ENCODE assay signal across 12 cellular contexts in the genomic region with DNA sequence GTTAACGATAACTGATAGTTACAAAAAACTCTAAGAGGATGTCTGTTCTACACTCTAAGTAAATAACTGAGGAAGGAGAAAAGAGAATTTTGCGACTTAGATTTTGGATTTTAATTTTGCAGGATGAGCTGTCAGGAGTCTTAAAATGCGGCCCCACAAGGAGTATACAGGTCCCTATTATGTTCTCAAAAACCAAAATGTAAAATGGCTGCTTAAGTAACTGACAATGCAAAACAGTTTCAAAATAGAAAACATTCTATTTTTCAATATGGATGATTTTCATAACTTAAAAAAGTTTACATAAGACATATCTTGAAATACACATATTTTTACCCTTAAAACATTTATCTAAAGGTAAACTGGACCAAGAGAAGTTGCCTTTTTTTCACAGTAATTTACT.
DNase-seq lines count a peak whose midpoint lies in the region; TF ChIP-seq lines count a peak whose summit lies in the region.
"Had no signal": no experiment of that assay in that cellular context is flagged by ENCODE, and none has a peak within 500 bp of the region (broad histone marks: within the 10 kb centered on the region; RNA-seq: fewer than 3 reads in every experiment).

No MANE protein-coding gene starts in this region.

- H3K27ac Mint-ChIP-seq in activated T-cell treated with anti-CD3 and anti-CD28 coated beads, Interleukin-2, amount 50 U/mL, for 24 hours: peak overlapping the region; percentile 99

- peak overlapping the region; percentile 98 for H3K27ac ChIP-seq in effector memory CD4-positive, alpha-beta T cell (ENCODE audit: insufficient read depth, low read length, poor library complexity, severe bottlenecking)
- no peak overlapping the region for H3K27ac ChIP-seq in tibial artery

- peaks cover 80% of the 10 kb centered on the region for H3K36me3 Mint-ChIP-seq in activated T-cell treated with anti-CD3 and anti-CD28 coated beads, Interleukin-2, amount 50 U/mL, for 24 hours (ENCODE audit: low read depth)

- H3K27me3 ChIP-seq in effector memory CD4-positive, alpha-beta T cell (replicated peaks; ENCODE audit: control insufficient read depth, insufficient read depth, low read length, poor library complexity, severe bottlenecking): no peaks in the 10 kb centered on the region
- peaks cover 0 to 7% of the 10 kb centered on the region in 2 donors for H3K27me3 ChIP-seq in tibial artery
- H3K27me3 ChIP-seq: pancreas had no signal

- peaks cover 7% of the 10 kb centered on the region for H3K9me3 Mint-ChIP-seq in activated T-cell treated with anti-CD3 and anti-CD28 coated beads, Interleukin-2, amount 50 U/mL, for 24 hours

- H3K4me3 ChIP-seq in effector memory CD4-positive, alpha-beta T cell (ENCODE audit: insufficient read depth, low read depth, low read length, poor library complexity, severe bottlenecking): peak overlapping the region; percentile 90
- H3K4me3 ChIP-seq in tibial artery: peak overlapping the region; percentile 4 to 10

- H3K4me1 ChIP-seq in effector memory CD4-positive, alpha-beta T cell (ENCODE audit: control insufficient read depth, insufficient read depth, low read length, poor library complexity, severe bottlenecking): peaks cover 31% of the 10 kb centered on the region
- H3K4me1 ChIP-seq in tibial artery: no peaks in the 10 kb centered on the region
- H3K4me1 ChIP-seq: pancreas had no signal

- intact Hi-C loops in tibial artery (cut with DNase I; ENCODE audit: low total_unique reads): no loop called here

- H3K4me3 Mint-ChIP-seq in activated T-cell treated with anti-CD3 and anti-CD28 coated beads, Interleukin-2, amount 50 U/mL, for 24 hours: peak overlapping the region; percentile 98

- TF ChIP-seq CTCF in tibial artery (IDR thresholded peaks at IDR 0.05): no peak

- peaks cover 41% of the 10 kb centered on the region for H3K36me3 ChIP-seq in effector memory CD4-positive, alpha-beta T cell (ENCODE audit: control insufficient read depth, insufficient read depth, low read length)
- H3K36me3 ChIP-seq in tibial artery: no peaks in the 10 kb centered on the region
- H3K36me3 ChIP-seq: pancreas had no signal

- DNase-seq in activated T-cell treated with anti-CD3 and anti-CD28 coated beads, Interleukin-2, amount 50 U/mL, for 24 hours: no peak
- no peak for DNase-seq in activated T-cell treated with anti-CD3 and anti-CD28 coated beads, Interleukin-2, amount 50 U/mL, for 48 hours
- DNase-seq in OCI-M1 (lab: John Stamatoyannopoulos, UW) (peak; percentile 76), tibial artery (no peak), NCI-H510A treated with DMSO at 0.1 percent for 48 hours (lab: John Stamatoyannopoulos, UW) (no peak), COLO829 (ENCODE audit: low spot score) (no peak), NCI-H1105 (lab: John Stamatoyannopoulos, UW) (no peak)
- no peak for DNase-seq in effector memory CD4-positive, alpha-beta T cell
- DNase-seq: aorta, NCI-H1417, NCI-H524 treated with DMSO at 0.1 percent for 48 hours, pancreas had no signal

- no peaks in the 10 kb centered on the region for H3K9me3 ChIP-seq in effector memory CD4-positive, alpha-beta T cell (ENCODE audit: control insufficient read depth, low read length)
- no peaks in the 10 kb centered on the region for H3K9me3 ChIP-seq in tibial artery
- H3K9me3 ChIP-seq: pancreas had no signal

- no peaks in the 10 kb centered on the region for H3K27me3 Mint-ChIP-seq in activated T-cell treated with anti-CD3 and anti-CD28 coated beads, Interleukin-2, amount 50 U/mL, for 24 hours

- H3K4me1 Mint-ChIP-seq in activated T-cell treated with anti-CD3 and anti-CD28 coated beads, Interleukin-2, amount 50 U/mL, for 24 hours (ENCODE audit: low read depth): peaks cover 52% of the 10 kb centered on the region
